In the genomic region with DNA sequence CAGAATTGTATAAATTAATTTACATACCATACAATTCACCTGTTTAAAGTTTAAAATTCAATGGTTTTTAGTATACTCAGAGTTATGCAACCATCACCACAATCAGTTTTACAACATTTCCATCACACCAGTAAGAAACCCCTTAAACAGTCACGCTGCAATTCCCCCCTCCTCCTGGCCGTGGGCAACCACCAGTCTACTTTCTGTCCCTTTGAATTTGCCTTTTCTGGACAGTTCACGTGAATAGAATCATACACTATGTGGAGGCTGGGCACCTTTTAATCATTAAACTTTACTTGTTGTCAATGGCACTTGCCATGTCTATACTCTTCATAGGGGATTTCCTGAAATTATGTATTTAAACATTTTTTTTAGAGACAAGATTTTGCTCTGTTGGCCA, we compare ENCODE assay signal across 14 cellular contexts. TPM values are rescaled to one million over a fixed set of nuclear protein-coding genes. Genes with fewer than 3 reads are reported as not detected.
DNase-seq lines count a peak whose midpoint lies in the region; ATAC-seq, FAIRE-seq and TF ChIP-seq lines count a peak whose summit lies in the region.
"Had no signal": no experiment of that assay in that cellular context is flagged by ENCODE, and none has a peak within 500 bp of the region (broad histone marks: within the 10 kb centered on the region; RNA-seq: fewer than 3 reads in every experiment).

No MANE protein-coding gene starts in this region.

- POLR2A ChIA-PET in activated B cell treated with CpG ODN at 0.5 μM for 24 hours (lab: Charles Lee): no interaction called here

- H3K36me3 Mint-ChIP-seq in activated B cell treated with CpG ODN at 0.5 μM for 24 hours (ENCODE audit: low read depth): no peaks in the 10 kb centered on the region

- H3K9me3 ChIP-seq in thyroid gland: no peaks in the 10 kb centered on the region
- H3K9me3 ChIP-seq: mucosa of descending colon had no signal

- DNase-seq in GM18507 (ENCODE audit: extremely low spot score, insufficient read length, low read depth) (no peak), activated B cell treated with CpG ODN at 0.5 μM for 24 hours (no peak), H4 (ENCODE audit: low spot score) (no peak), thyroid gland (no peak), NCI-H187 treated with DMSO at 0.1 percent for 48 hours (lab: John Stamatoyannopoulos, UW) (no peak)
- no peak for DNase-seq in stimulated activated CD4-positive, alpha-beta T cell treated with anti-CD3 and anti-CD28 coated beads, Interleukin-4, amount 100 ng/mL, for 24 hours
- DNase-seq: amniotic stem cell, cortex of kidney, mucosa of descending colon, retina, SHP77 treated with DMSO at 0.1 percent for 48 hours had no signal

- ATAC-seq in GM21447 (IDR thresholded peaks at IDR 0.05; ENCODE audit: unreplicated experiment) (peak; percentile 85), HG03139 (IDR thresholded peaks at IDR 0.05; ENCODE audit: unreplicated experiment) (peak; percentile 70), activated B cell treated with CpG ODN at 0.5 μM for 24 hours (ENCODE audit: low read depth) (peak; percentile 67)
- ATAC-seq: mucosa of descending colon had no signal

- H3K36me3 ChIP-seq in thyroid gland: no peaks in the 10 kb centered on the region

- intact Hi-C loops in activated B cell treated with CpG ODN at 0.5 μM for 24 hours (cut with micrococcal nuclease) (loop anchor here (1.0 kb wide), 1 partner anchor 28 kb away; no protein-coding TSS in a partner anchor), thyroid gland (cut with DNase I) (no loop called here)

- no peaks in the 10 kb centered on the region for H3K9me3 Mint-ChIP-seq in activated B cell treated with CpG ODN at 0.5 μM for 24 hours

- no peak for TF ChIP-seq POLR2A in thyroid gland (IDR thresholded peaks at IDR 0.05)

- no peaks in the 10 kb centered on the region for H3K27me3 ChIP-seq in thyroid gland

- no peaks in the 10 kb centered on the region for H3K27me3 Mint-ChIP-seq in activated B cell treated with CpG ODN at 0.5 μM for 24 hours

- H3K4me3 Mint-ChIP-seq in activated B cell treated with CpG ODN at 0.5 μM for 24 hours: peak overlapping the region; percentile 28
- H3K4me3 Mint-ChIP-seq: CD14-positive monocyte had no signal

- CTCF ChIA-PET in activated B cell treated with CpG ODN at 0.5 μM for 24 hours (lab: Charles Lee): no interaction called here

- H3K4me1 ChIP-seq in thyroid gland: no peaks in the 10 kb centered on the region

- peaks cover 69% of the 10 kb centered on the region for H3K4me1 Mint-ChIP-seq in activated B cell treated with CpG ODN at 0.5 μM for 24 hours

- no peak overlapping the region for H3K27ac ChIP-seq in thyroid gland

- peak; percentile 79 for FAIRE-seq in GM18507 (lab: Jason Lieb, UNC)

- H3K4me3 ChIP-seq in thyroid gland (replicated peaks in 1 of 3): no peak overlapping the region
- H3K4me3 ChIP-seq: mucosa of descending colon had no signal

- H3K27ac Mint-ChIP-seq in activated B cell treated with CpG ODN at 0.5 μM for 24 hours: peak overlapping the region; percentile 77

- TF ChIP-seq CTCF in activated B cell treated with CpG ODN at 0.5 μM for 24 hours (IDR thresholded peaks at IDR 0.05): no peak
- no peak for TF ChIP-seq CTCF in thyroid gland (IDR thresholded peaks at IDR 0.05)

- 45 to 54% methylated on average over 3 of the region's 3 CpGs for WGBS in thyroid gland, 2 donors

RNA-seq across cellular contexts. Expression of gene SWAP70, which starts 20.1 kb away (rescaled TPM):
- total RNA-seq in activated B cell treated with CpG ODN at 0.5 μM for 24 hours (277 and 288 TPM in 2 replicates), thyroid gland (10 to 100 TPM; 29.7 to 53.6 (median 38.8) TPM)
- total RNA-seq in H4 (2014; rRNA removed; shearing (Covaris generic)): 12.4 and 14.3 TPM in 2 replicates
